8 cellular contexts compared by ENCODE assay signal in genomic region chr1:25338188-25338981, GRCh38. TPM values are rescaled to one million over a fixed set of nuclear protein-coding genes. Genes with fewer than 3 reads are reported as not detected.
DNase-seq lines count a peak whose midpoint lies in the region; ATAC-seq and TF ChIP-seq lines count a peak whose summit lies in the region.

TSS of gene TMEM50A (plus strand) at chr1:25338334. CDS start at chr1:25340487, 2,153 bp downstream.

- peaks cover 24% of the 10 kb centered on the region for H3K4me1 Mint-ChIP-seq in T-helper 2 cell treated with Interferon-gamma antibody and Interleukin-4, amounts not matched to agents 5 μg/mL and 100 μg/mL, for 36 hours (ENCODE audit: low read depth)

- peak; percentile 44 for ATAC-seq in GM18499 (IDR thresholded peaks at IDR 0.05; ENCODE audit: insufficient read depth, unreplicated experiment)
- peak; percentile 65 for ATAC-seq in HG02870 (IDR thresholded peaks at IDR 0.05; ENCODE audit: unreplicated experiment)
- ATAC-seq in left ventricle myocardium superior = peak; percentile 97

- intact Hi-C loops in left ventricle myocardium superior (cut with micrococcal nuclease) = no loop called here
- intact Hi-C loops in uterus (cut with DNase I; ENCODE audit: low total_unique reads) = no loop called here

- no peaks in the 10 kb centered on the region for H3K9me3 ChIP-seq in uterus

- no peaks in the 10 kb centered on the region for H3K36me3 ChIP-seq in uterus

- DNase-seq in NCI-H1694 treated with DMSO at 0.1 percent for 48 hours (lab: John Stamatoyannopoulos, UW) (peak; percentile 44), anterior cingulate cortex (lab: John Stamatoyannopoulos, UW) (peak; percentile 35 to 91 (median 84)), left ventricle myocardium superior (peak; percentile 95), pulmonary artery endothelial cell (ENCODE audit: low read depth, low spot score) (peak; percentile 15), uterus (peak; percentile 90)
- DNase-seq in T-helper 2 cell treated with Interferon-gamma antibody and Interleukin-4, amounts not matched to agents 5 μg/mL and 100 μg/mL, for 36 hours (ENCODE audit: low spot score) = peak; percentile 95

- no peaks in the 10 kb centered on the region for H3K27me3 ChIP-seq in uterus

- TF ChIP-seq CTCF in uterus (IDR thresholded peaks at IDR 0.05) = peak in 1 of 4 experiments; percentile 21

- H3K27ac Mint-ChIP-seq in T-helper 2 cell treated with Interferon-gamma antibody and Interleukin-4, amounts not matched to agents 5 μg/mL and 100 μg/mL, for 36 hours = peak within 1 kb of the TSS; percentile 94

- peak within 1 kb of the TSS; percentile 97 for H3K4me3 Mint-ChIP-seq in T-helper 2 cell treated with Interferon-gamma antibody and Interleukin-4, amounts not matched to agents 5 μg/mL and 100 μg/mL, for 36 hours

- H3K4me1 ChIP-seq in uterus = peaks cover 3 to 10% of the 10 kb centered on the region in 2 donors

- peak; percentile 84 to 88 for TF ChIP-seq POLR2A in uterus (IDR thresholded peaks at IDR 0.05)

- H3K27ac ChIP-seq in uterus = peak within 1 kb of the TSS; percentile 96 to 97

- H3K27me3 Mint-ChIP-seq in T-helper 2 cell treated with Interferon-gamma antibody and Interleukin-4, amounts not matched to agents 5 μg/mL and 100 μg/mL, for 36 hours (ENCODE audit: low read depth) = no peaks in the 10 kb centered on the region

- no peaks in the 10 kb centered on the region for H3K9me3 Mint-ChIP-seq in T-helper 2 cell treated with Interferon-gamma antibody and Interleukin-4, amounts not matched to agents 5 μg/mL and 100 μg/mL, for 36 hours

- H3K36me3 Mint-ChIP-seq in T-helper 2 cell treated with Interferon-gamma antibody and Interleukin-4, amounts not matched to agents 5 μg/mL and 100 μg/mL, for 36 hours (ENCODE audit: low read depth) = peaks cover 32% of the 10 kb centered on the region

- peak within 1 kb of the TSS; percentile 85 to 93 for H3K4me3 ChIP-seq in uterus

RNA-seq across cellular contexts. Expression of gene TMEM50A, which starts in this region (rescaled TPM):
- total RNA-seq in left ventricle myocardium superior (73.1 TPM), pulmonary artery endothelial cell (140 and 152 TPM in 2 replicates), uterus (10 to 100 TPM; 15.6 to 92.4 (median 66.7) TPM)

Comparison
In these comparisons a context has a peak if more than half of its experiments do, and no peak if none do; other contexts are left out.
1. Peak in every context shown above with its lines: DNase-seq, ATAC-seq, H3K4me3 ChIP-seq and H3K27ac ChIP-seq.
2. ATAC-seq: peak in every context shown above with its lines; median percentile 97 in left ventricle myocardium superior; 65 in HG02870; 44 in GM18499.
3. DNase-seq: peak in every context shown above with its lines; median percentile 95 in T-helper 2 cell treated with Interferon-gamma antibody and Interleukin-4, amounts not matched to agents 5 μg/mL and 100 μg/mL, for 36 hours; 95 in left ventricle myocardium superior; 90 in uterus; 84 in anterior cingulate cortex; 44 in NCI-H1694 treated with DMSO at 0.1 percent for 48 hours; 15 in pulmonary artery endothelial cell.